28 cellular contexts compared by ENCODE assay signal in genomic region chr13:25253702-25254101, GRCh38. TPM values are rescaled to one million over a fixed set of nuclear protein-coding genes. Genes with fewer than 3 reads are reported as not detected.
DNase-seq lines count a peak whose midpoint lies in the region; ATAC-seq, FAIRE-seq and TF ChIP-seq lines count a peak whose summit lies in the region.
"Had no signal": no experiment of that assay in that cellular context is flagged by ENCODE, and none has a peak within 500 bp of the region (broad histone marks: within the 10 kb centered on the region; RNA-seq: fewer than 3 reads in every experiment).

No MANE protein-coding gene starts in this region.

- no peak for TF ChIP-seq EP300 in A549 (IDR thresholded peaks at IDR 0.05)

- CTCF ChIA-PET in A549 (lab: Yijun Ruan, JAX): interaction anchor here (0.6 kb wide), 1 partner anchor 15 kb away, joined by 3 read pairs; no protein-coding TSS in a partner anchor

- TF ChIP-seq CTCF in A549 (IDR thresholded peaks at IDR 0.05): no peak
- no peak for TF ChIP-seq CTCF in epithelial cell of proximal tubule (conservative IDR thresholded peaks at IDR 0.05; ENCODE audit: low read depth, low read length)
- TF ChIP-seq CTCF in left lung (IDR thresholded peaks at IDR 0.05): no peak
- no peak for TF ChIP-seq CTCF in prostate gland (IDR thresholded peaks at IDR 0.05)

- TF ChIP-seq POLR2A in A549 (IDR thresholded peaks at IDR 0.05; ENCODE audit: low read length) (no peak), prostate gland (IDR thresholded peaks at IDR 0.05) (no peak)

- H3K9me3 ChIP-seq in A549 (no peaks in the 10 kb centered on the region), left lung (no peaks in the 10 kb centered on the region), prostate gland (no peaks in the 10 kb centered on the region)
- H3K9me3 ChIP-seq: body of pancreas, gastrocnemius medialis, SK-N-SH, tibial nerve had no signal

- no peak overlapping the region for H3K4me3 ChIP-seq in A549
- no peak overlapping the region for H3K4me3 ChIP-seq in epithelial cell of proximal tubule (ENCODE audit: low read depth, low read length)
- no peak overlapping the region for H3K4me3 ChIP-seq in left lung
- H3K4me3 ChIP-seq in prostate gland: no peak overlapping the region
- H3K4me3 ChIP-seq: body of pancreas, coronary artery, gastrocnemius medialis, tibial nerve had no signal

- POLR2A ChIA-PET in A549 (lab: Yijun Ruan, JAX): no interaction called here

- WGBS in A549 (ENCODE audit: missing lambda C conversion rate): 42% methylated on average over 2 of the region's 2 CpGs
- WGBS in prostate gland: 38% methylated on average over 2 of the region's 2 CpGs

- H3K4me2 ChIP-seq in A549: 0 out of 3 replicates have a peak overlapping the region, but pooled peaks have one; percentile 15
- H3K4me2 ChIP-seq: SK-N-SH had no signal

- no peak for FAIRE-seq in A549 (lab: Jason Lieb, UNC)
- FAIRE-seq: islet of Langerhans had no signal

- intact Hi-C loops in left lung (cut with DNase I) (no loop called here), prostate gland (cut with DNase I) (no loop called here)

- no peak overlapping the region for H3K27ac ChIP-seq in A549
- no peak overlapping the region for H3K27ac ChIP-seq in left lung
- H3K27ac ChIP-seq in caudate nucleus (ENCODE audit: low read depth, low read length): no peak overlapping the region
- H3K27ac ChIP-seq in prostate gland: no peak overlapping the region
- H3K27ac ChIP-seq: body of pancreas, C4-2B, coronary artery, gastrocnemius medialis, tibial nerve, VCaP had no signal

- H3K4me1 ChIP-seq in A549 (0 out of 3 replicates have a peak, but pooled peaks cover 3% of the 10 kb centered on the region), left lung (no peaks in the 10 kb centered on the region), prostate gland (replicated peaks) (no peaks in the 10 kb centered on the region)
- H3K4me1 ChIP-seq: body of pancreas, gastrocnemius medialis had no signal

- no peaks in the 10 kb centered on the region for H3K27me3 ChIP-seq in left lung
- no peaks in the 10 kb centered on the region for H3K27me3 ChIP-seq in prostate gland (replicated peaks; ENCODE audit: insufficient read depth)
- H3K27me3 ChIP-seq: body of pancreas, gastrocnemius medialis, tibial nerve had no signal

- TF ChIP-seq RAD21 in A549 (conservative IDR thresholded peaks at IDR 0.05 in 1 of 2, IDR thresholded peaks at IDR 0.05 in 1 of 2): no peak

- peak in 1 of 2 experiments; percentile 1 for DNase-seq in A549 (ENCODE audit: low read depth in 1 of 2, low spot score in 1 of 2)
- DNase-seq in NCI-H460 (ENCODE audit: extremely low read depth, low read depth): peak; percentile 5
- peak; percentile 59 for DNase-seq in epithelial cell of proximal tubule (ENCODE audit: low read depth)
- no peak for DNase-seq in left lung
- no peak for DNase-seq in caudate nucleus (lab: John Stamatoyannopoulos, UW)
- DNase-seq in prostate gland (ENCODE audit: low spot score): no peak
- DNase-seq in NCI-H187 treated with DMSO at 0.1 percent for 48 hours (lab: John Stamatoyannopoulos, UW): no peak
- DNase-seq: activated CD4-positive, alpha-beta T cell treated with anti-CD3 and anti-CD28 coated beads, Interleukin-2, amount 50 U/mL, for 1 hour; activated naive CD8-positive, alpha-beta T cell treated with anti-CD3 and anti-CD28 coated beads for 36 hours; body of pancreas; gastrocnemius medialis; GOT3; hypothalamus; NCI-H1417 treated with DMSO at 0.1 percent for 48 hours; NCI-H524; right cardiac atrium; RPMI8226; SK-N-SH; stimulated activated CD4-positive, alpha-beta T cell treated with anti-CD3 and anti-CD28 coated beads, Interleukin-4, amount 100 ng/mL, for 24 hours; stimulated activated naive CD8-positive, alpha-beta T cell treated with anti-CD3 and anti-CD28 coated beads, Interleukin-15, amount 100 ng/mL, for 72 hours; T-helper 2 cell had no signal

- H3K36me3 ChIP-seq in left lung: peaks cover 0 to 90% of the 10 kb centered on the region in 2 donors
- no peaks in the 10 kb centered on the region for H3K36me3 ChIP-seq in prostate gland

- ATAC-seq in A549 (no peak), left lung (peak; percentile 86), GM18519 (IDR thresholded peaks at IDR 0.05; ENCODE audit: low FRiP score, unreplicated experiment) (no peak)
- ATAC-seq: activated T-helper 17 cell treated with anti-CD3 and anti-CD28 coated beads, Interleukin-2, amount 50 U/mL, for 72 hours; body of pancreas; gastrocnemius medialis; right cardiac atrium; stimulated activated naive CD8-positive, alpha-beta T cell treated with anti-CD3 and anti-CD28 coated beads, Interleukin-15, amount 100 ng/mL, for 72 hours had no signal

TF ChIP-seq in A549, 52 proteins besides CTCF, POLR2A, EP300 and RAD21:
- no peak for TF ChIP-seq KDM5A (IDR thresholded peaks at IDR 0.05)
- TF ChIP-seq FOSL2 (IDR thresholded peaks at IDR 0.05): no peak
- no peak for TF ChIP-seq FOSL2 (CRISPR knock-in tag; IDR thresholded peaks at IDR 0.05)
- TF ChIP-seq RFX5 (IDR thresholded peaks at IDR 0.05): no peak
- TF ChIP-seq RARB (CRISPR knock-in tag; IDR thresholded peaks at IDR 0.05): no peak
- TF ChIP-seq PHF8 (IDR thresholded peaks at IDR 0.05; ENCODE audit: borderline replicate concordance, low read depth): no peak
- TF ChIP-seq ESRRA (IDR thresholded peaks at IDR 0.05; ENCODE audit: borderline replicate concordance, low read length): no peak
- TF ChIP-seq RCOR1 (IDR thresholded peaks at IDR 0.05; ENCODE audit: low read depth, low read length): no peak
- TF ChIP-seq ELK1 (IDR thresholded peaks at IDR 0.05; ENCODE audit: low read depth, low read length): no peak

RNA-seq across cellular contexts. Expression of gene MTMR6, which starts 33.6 kb away (rescaled TPM):
- polyA plus RNA-seq in A549 (2011; rRNA removed) (15.1 and 22.4 TPM in 2 replicates), A549 (2017; fragmentation: RNase III; extraction: RNeasy Plus Mini Kit Qiagen cat#74134 plus additional on column Dnase treatment) (8.7 to 9.1 TPM (median 8.8 TPM) in 3 replicates)
- 3.0 and 3.2 TPM in 2 replicates for polyA plus RNA-seq in A549 (2012; cell fraction: cytosol; rRNA removed)
- 1.7 and 2.6 TPM in 2 replicates for polyA plus RNA-seq in A549 (2012; cell fraction: nucleus; rRNA removed)
- polyA minus RNA-seq in A549 (2011; rRNA and poly(A)+ RNA removed): 5.5 and 5.8 TPM in 2 replicates
- total RNA-seq in NCI-H460 (2014; rRNA removed; shearing (Covaris generic)): 22.3 and 24.0 TPM in 2 replicates
- polyA plus RNA-seq in NCI-H460 (2014; cell fraction: nucleus; rRNA removed): 13.0 and 18.5 TPM in 2 replicates
- total RNA-seq in epithelial cell of proximal tubule (21.7 and 28.4 TPM in 2 replicates), left lung (10 to 100 TPM; 16.3 to 22.5 TPM), prostate gland (10 to 100 TPM; 12.7 to 17.1 TPM)

RNA-seq across cellular contexts. Expression of gene NUP58, which starts 47.7 kb away (rescaled TPM):
- 46.4 and 55.6 TPM in 2 replicates for polyA plus RNA-seq in A549 (2011; rRNA removed)
- 15.1 and 20.2 TPM in 2 replicates for polyA plus RNA-seq in A549 (2012; cell fraction: cytosol; rRNA removed)
- polyA plus RNA-seq in A549 (2012; cell fraction: nucleus; rRNA removed): 10.6 and 12.7 TPM in 2 replicates
- 19.6 to 20.1 TPM (median 20.0 TPM) in 3 replicates for polyA plus RNA-seq in A549 (2017; fragmentation: RNase III; extraction: RNeasy Plus Mini Kit Qiagen cat#74134 plus additional on column Dnase treatment)
- polyA minus RNA-seq in A549 (2011; rRNA and poly(A)+ RNA removed): 48.8 and 52.7 TPM in 2 replicates
- total RNA-seq in NCI-H460 (2014; rRNA removed; shearing (Covaris generic)): 87.9 and 99.1 TPM in 2 replicates
- 45.1 and 95.7 TPM in 2 replicates for polyA plus RNA-seq in NCI-H460 (2014; cell fraction: nucleus; rRNA removed)
- total RNA-seq in epithelial cell of proximal tubule: 50.7 and 74.9 TPM in 2 replicates
- total RNA-seq in left lung: 10 to 100 TPM; 59.8 to 78.2 TPM
- 100 to 1,000 TPM in 1 of 2 donors, 10 to 100 TPM in 1; 35.6 to 143 TPM for total RNA-seq in prostate gland

Comparison
In these comparisons a context has a peak if more than half of its experiments do, and no peak if none do; other contexts are left out.
1. DNase-seq: peak in NCI-H460 (single experiment) and epithelial cell of proximal tubule (single experiment); none in left lung (0 of 2), caudate nucleus (0 of 61), prostate gland (single experiment) and NCI-H187 treated with DMSO at 0.1 percent for 48 hours (single experiment).